In genomic region chr9:70260007-70260443, GRCh38 we compare ENCODE assay signal across 2 cellular contexts.
TF ChIP-seq lines count a peak whose summit lies in the region.

No MANE protein-coding gene starts in this region.

TF ChIP-seq in H1, 55 proteins besides CTCF, POLR2A, EP300 and RAD21:
- TF ChIP-seq RBBP5 (IDR thresholded peaks at IDR 0.05; ENCODE audit: borderline replicate concordance, low read depth, low read length) (no peak), CEBPB (IDR thresholded peaks at IDR 0.05; ENCODE audit: low read depth, low read length) (0 out of 2 replicates have a peak, but pooled peaks have one; percentile 6)
TF ChIP-seq in H1: peak in this region for 1.

TF ChIP-seq in neural cell, 6 proteins besides CTCF, POLR2A, EP300 and RAD21:
- TF ChIP-seq EZH2 (IDR thresholded peaks at IDR 0.05; ENCODE audit: borderline replicate concordance, insufficient read depth, low read length, poor library complexity, severe bottlenecking) (no peak), SMC3 (conservative IDR thresholded peaks at IDR 0.05; ENCODE audit: poor library complexity) (no peak), REST (IDR thresholded peaks at IDR 0.05; ENCODE audit: borderline replicate concordance) (no peak), MXI1 (conservative IDR thresholded peaks at IDR 0.05; ENCODE audit: poor library complexity, severe bottlenecking) (no peak), TAF1 (IDR thresholded peaks at IDR 0.05; ENCODE audit: low read depth) (no peak), POLR2AphosphoS5 (IDR thresholded peaks at IDR 0.05) (no peak)
